ENCODE assay signal across 8 cellular contexts in genomic region chr2:205925373-205926337, GRCh38.
DNase-seq lines count a peak whose midpoint lies in the region; ATAC-seq, FAIRE-seq and TF ChIP-seq lines count a peak whose summit lies in the region.

No MANE protein-coding gene starts in this region.

- DNase-seq in NCI-H2196 (lab: John Stamatoyannopoulos, UW; ENCODE audit: unreplicated experiment) (peak; percentile 49), NCI-H2196 treated with DMSO at 0.1 percent for 48 hours (lab: John Stamatoyannopoulos, UW; ENCODE audit: unreplicated experiment) (no peak), NCI-H146 (lab: John Stamatoyannopoulos, UW) (peak; percentile 53), activated B cell treated with CpG ODN at 0.5 μM for 24 hours (peak; percentile 49), cardiac fibroblast (ENCODE audit: low read depth in 2 of 2) (peak; percentile 72 to 75), kidney (peak; percentile 91)
- peak; percentile 47 to 66 for DNase-seq in stimulated activated CD4-positive, alpha-beta T cell treated with anti-CD3 and anti-CD28 coated beads, Interleukin-15, amount 100 ng/mL, for 48 hours (ENCODE audit: low read depth in 2 of 2)

- H3K27ac Mint-ChIP-seq in activated B cell treated with CpG ODN at 0.5 μM for 24 hours: no peak overlapping the region

- TF ChIP-seq CTCF in activated B cell treated with CpG ODN at 0.5 μM for 24 hours (IDR thresholded peaks at IDR 0.05) (no peak), cardiac fibroblast (IDR thresholded peaks at IDR 0.05; ENCODE audit: low read depth, low read length) (peak; percentile 93), kidney (IDR thresholded peaks at IDR 0.05; ENCODE audit: borderline replicate concordance, extremely low read depth, insufficient read depth) (peak; percentile 92)

- H3K9me3 ChIP-seq in kidney (ENCODE audit: control insufficient read depth in 1 of 2, low read length in 2 of 2): no peaks in the 10 kb centered on the region

- no peak overlapping the region for H3K27ac ChIP-seq in kidney (ENCODE audit: low read depth in 2 of 2, low read length in 2 of 2)

- H3K36me3 ChIP-seq in kidney (ENCODE audit: control insufficient read depth in 1 of 2, insufficient read depth in 2 of 2, low read length in 2 of 2): no peaks in the 10 kb centered on the region

- peak; percentile 97 for ATAC-seq in HG02759 (IDR thresholded peaks at IDR 0.05; ENCODE audit: unreplicated experiment)
- peak; percentile 57 for ATAC-seq in activated B cell treated with CpG ODN at 0.5 μM for 24 hours (ENCODE audit: low read depth)

- POLR2A ChIA-PET in activated B cell treated with CpG ODN at 0.5 μM for 24 hours (lab: Charles Lee): no interaction called here

- no peak overlapping the region for H3K9ac ChIP-seq in kidney (ENCODE audit: low read length in 2 of 2)

- no peak for FAIRE-seq in kidney (lab: Jason Lieb, UNC)

- peaks cover 0 to 3% of the 10 kb centered on the region in 2 donors for H3K4me1 ChIP-seq in kidney (ENCODE audit: control insufficient read depth in 1 of 2, insufficient read depth in 1 of 2, low read depth in 1 of 2, low read length in 2 of 2)

- H3K4me3 ChIP-seq in cardiac fibroblast (replicated peaks in 1 of 2; ENCODE audit: low read depth in 2 of 2, low read length in 2 of 2) (peak overlapping the region; percentile 15 to 42), kidney (ENCODE audit: low read length in 2 of 2) (peak overlapping the region; percentile 4 to 19)

- intact Hi-C loops in activated B cell treated with CpG ODN at 0.5 μM for 24 hours (cut with micrococcal nuclease) (loop anchor here (1.0 to 10.0 kb wide), 6 partner anchors 159 to 1780 kb away; partner anchors contain the start of gene NRP2), kidney (cut with DNase I) (no loop called here)

- CTCF ChIA-PET in activated B cell treated with CpG ODN at 0.5 μM for 24 hours (lab: Charles Lee): interaction anchor here (0.7 to 1.5 kb wide), 4 partner anchors 9 to 1665 kb away, joined by 4 to 10 read pairs (median 4); no protein-coding TSS in a partner anchor

- H3K9me3 Mint-ChIP-seq in activated B cell treated with CpG ODN at 0.5 μM for 24 hours: no peaks in the 10 kb centered on the region

- peaks cover 7% of the 10 kb centered on the region for H3K4me1 Mint-ChIP-seq in activated B cell treated with CpG ODN at 0.5 μM for 24 hours

- H3K4me3 Mint-ChIP-seq in activated B cell treated with CpG ODN at 0.5 μM for 24 hours: no peak overlapping the region

- no peaks in the 10 kb centered on the region for H3K36me3 Mint-ChIP-seq in activated B cell treated with CpG ODN at 0.5 μM for 24 hours (ENCODE audit: low read depth)

- H3K27me3 Mint-ChIP-seq in activated B cell treated with CpG ODN at 0.5 μM for 24 hours: peaks cover 38% of the 10 kb centered on the region
